In genomic region chr17:21376835-21377690, GRCh38 we compare ENCODE assay signal across 8 cellular contexts. TPM values are rescaled to one million over a fixed set of nuclear protein-coding genes. Genes with fewer than 3 reads are reported as not detected.
DNase-seq lines count a peak whose midpoint lies in the region; ATAC-seq, FAIRE-seq and TF ChIP-seq lines count a peak whose summit lies in the region.

No MANE protein-coding gene starts in this region.

- TF ChIP-seq CTCF in colonic mucosa (IDR thresholded peaks at IDR 0.05): no peak
- TF ChIP-seq CTCF in lower lobe of right lung (IDR thresholded peaks at IDR 0.05): no peak
- TF ChIP-seq CTCF in upper lobe of right lung (IDR thresholded peaks at IDR 0.05): no peak

- H3K9me3 Mint-ChIP-seq in activated naive CD4-positive, alpha-beta T cell treated with anti-CD3 and anti-CD28 coated beads for 36 hours: no peaks in the 10 kb centered on the region

- H3K4me3 Mint-ChIP-seq in activated naive CD4-positive, alpha-beta T cell treated with anti-CD3 and anti-CD28 coated beads for 36 hours: peak overlapping the region; percentile 27

- H3K4me1 ChIP-seq in colonic mucosa (peaks cover 10% of the 10 kb centered on the region), lower lobe of right lung (peaks cover 24% of the 10 kb centered on the region), upper lobe of right lung (peaks cover 5% of the 10 kb centered on the region)

- intact Hi-C loops in activated naive CD4-positive, alpha-beta T cell treated with anti-CD3 and anti-CD28 coated beads for 36 hours (cut with micrococcal nuclease): loop anchor here (2.0 to 5.0 kb wide), 2 partner anchors 96 to 135 kb away; no protein-coding TSS in a partner anchor
- intact Hi-C loops in colonic mucosa (cut with DNase I): no loop called here
- intact Hi-C loops in lower lobe of right lung (cut with DNase I): no loop called here
- intact Hi-C loops in upper lobe of right lung (cut with DNase I): no loop called here

- DNase-seq in activated naive CD4-positive, alpha-beta T cell treated with anti-CD3 and anti-CD28 coated beads for 36 hours: no peak
- no peak for DNase-seq in activated naive CD4-positive, alpha-beta T cell (lab: John Stamatoyannopoulos, UW)
- no peak for DNase-seq in colonic mucosa
- DNase-seq in lower lobe of right lung: no peak
- DNase-seq in upper lobe of right lung: no peak
- DNase-seq in RCC 7860 (ENCODE audit: low spot score): no peak

- H3K27ac Mint-ChIP-seq in activated naive CD4-positive, alpha-beta T cell treated with anti-CD3 and anti-CD28 coated beads for 36 hours: no peak overlapping the region

- no peaks in the 10 kb centered on the region for H3K36me3 Mint-ChIP-seq in activated naive CD4-positive, alpha-beta T cell treated with anti-CD3 and anti-CD28 coated beads for 36 hours (ENCODE audit: low read depth)

- H3K4me1 Mint-ChIP-seq in activated naive CD4-positive, alpha-beta T cell treated with anti-CD3 and anti-CD28 coated beads for 36 hours (ENCODE audit: low read depth): peaks cover 6% of the 10 kb centered on the region

- H3K4me3 ChIP-seq in colonic mucosa (peak overlapping the region; percentile 20), lower lobe of right lung (peak overlapping the region; percentile 52), upper lobe of right lung (peak overlapping the region; percentile 51)

- peaks cover 30% of the 10 kb centered on the region for H3K27me3 Mint-ChIP-seq in activated naive CD4-positive, alpha-beta T cell treated with anti-CD3 and anti-CD28 coated beads for 36 hours (ENCODE audit: low read depth)

- H3K9me3 ChIP-seq in colonic mucosa (no peaks in the 10 kb centered on the region), lower lobe of right lung (no peaks in the 10 kb centered on the region), upper lobe of right lung (no peaks in the 10 kb centered on the region)

- no peak for FAIRE-seq in RCC 7860 (lab: Jason Lieb, UNC)

- H3K27me3 ChIP-seq in colonic mucosa: peaks cover 36% of the 10 kb centered on the region
- peaks cover 44% of the 10 kb centered on the region for H3K27me3 ChIP-seq in lower lobe of right lung (ENCODE audit: low read depth)
- peaks cover 33% of the 10 kb centered on the region for H3K27me3 ChIP-seq in upper lobe of right lung

- CTCF ChIA-PET in activated naive CD4-positive, alpha-beta T cell treated with anti-CD3 and anti-CD28 coated beads for 36 hours (lab: Charles Lee): no interaction called here

- H3K36me3 ChIP-seq in colonic mucosa (no peaks in the 10 kb centered on the region), lower lobe of right lung (no peaks in the 10 kb centered on the region), upper lobe of right lung (no peaks in the 10 kb centered on the region)

- H3K9ac ChIP-seq in colonic mucosa (ENCODE audit: low read depth in 2 of 2, low read length in 2 of 2): peak overlapping the region in 1 of 2 donors; percentile 26

- no peak overlapping the region for H3K27ac ChIP-seq in colonic mucosa
- H3K27ac ChIP-seq in lower lobe of right lung: peak overlapping the region; percentile 37
- no peak overlapping the region for H3K27ac ChIP-seq in upper lobe of right lung

- ATAC-seq in lower lobe of right lung (peak; percentile 9 to 18), upper lobe of right lung (no peak), HG03039 (IDR thresholded peaks at IDR 0.05; ENCODE audit: unreplicated experiment) (no peak), GM18517 (IDR thresholded peaks at IDR 0.05; ENCODE audit: unreplicated experiment) (no peak)

RNA-seq across cellular contexts. Expression of gene KCNJ12, which starts 0.9 kb away (rescaled TPM):
- total RNA-seq in activated naive CD4-positive, alpha-beta T cell treated with anti-CD3 and anti-CD28 coated beads for 36 hours: not detected
- total RNA-seq in colonic mucosa (1 to 10 TPM in 1 of 2 donors, under 1 TPM in 1; 0.82 to 2.2 TPM), lower lobe of right lung (1.9 TPM), upper lobe of right lung (2.5 TPM)

Comparison
In these comparisons a context has a peak if more than half of its experiments do, and no peak if none do; other contexts are left out.
1. ATAC-seq: peak in lower lobe of right lung (2 of 2); none in upper lobe of right lung (single experiment), HG03039 (single experiment) and GM18517 (single experiment).
2. Peak in every context shown above with its lines, with median percentiles within 50 percentile points of each other: H3K4me3 ChIP-seq.